Comparison of ENCODE assay signal across 27 cellular contexts in the genomic region with DNA sequence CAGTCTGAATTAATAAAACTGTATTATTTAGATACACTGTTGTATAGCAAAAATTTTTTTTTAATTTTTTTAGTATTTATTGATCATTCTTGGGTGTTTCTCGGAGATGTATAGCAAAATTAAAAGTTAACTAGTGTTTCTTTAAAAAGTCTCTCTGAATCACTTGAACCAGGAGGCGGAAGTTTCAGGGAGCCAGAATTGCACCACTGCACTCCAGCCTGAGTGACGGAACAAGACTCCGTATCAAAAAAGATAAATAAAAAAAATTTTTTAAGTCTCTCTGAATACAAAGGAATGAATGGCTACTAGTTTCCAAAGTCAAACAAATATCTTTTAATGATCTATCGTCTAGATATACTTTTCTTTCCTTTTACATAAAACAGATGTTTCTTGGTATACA.
"Had no signal": no experiment of that assay in that cellular context is flagged by ENCODE, and none has a peak within 500 bp of the region (broad histone marks: within the 10 kb centered on the region; RNA-seq: fewer than 3 reads in every experiment).

No MANE protein-coding gene starts in this region.

- H3K4me1 ChIP-seq: SJSA1 had no signal

- DNase-seq: Kasumi-1, KBM-7, MG63, NCI-H1048, NCI-H1092 treated with DMSO at 0.1 percent for 48 hours, NCI-H1105 treated with DMSO at 0.1 percent for 48 hours, NCI-H1417, NCI-H1436, NCI-H146, NCI-H1694, NCI-H187, NCI-H1930, NCI-H2029 treated with DMSO at 0.1 percent for 48 hours, NCI-H2081 treated with DMSO at 0.1 percent for 48 hours, NCI-H2107, NCI-H2171, NCI-H226, NCI-H446 treated with DMSO at 0.1 percent for 48 hours, NCI-H510A, NCI-H526, NCI-H69, NCI-H748 treated with DMSO at 0.1 percent for 48 hours, PC-9, Right ventricle myocardium superior, SHP77 treated with DMSO at 0.1 percent for 48 hours had no signal

- H3K9me3 ChIP-seq: MG63, SJSA1 had no signal

- FAIRE-seq: RCC 7860 had no signal

- H3K4me3 ChIP-seq: MG63, PC-9, SJSA1 had no signal

- H3K36me3 ChIP-seq: MG63, SJSA1 had no signal

- H3K27me3 ChIP-seq: MG63, SJSA1 had no signal

- H2AFZ ChIP-seq: PC-9 had no signal

- H3K4me2 ChIP-seq: PC-9 had no signal

- H3K27ac ChIP-seq: PC-9, SJSA1 had no signal
